In the genomic region with DNA sequence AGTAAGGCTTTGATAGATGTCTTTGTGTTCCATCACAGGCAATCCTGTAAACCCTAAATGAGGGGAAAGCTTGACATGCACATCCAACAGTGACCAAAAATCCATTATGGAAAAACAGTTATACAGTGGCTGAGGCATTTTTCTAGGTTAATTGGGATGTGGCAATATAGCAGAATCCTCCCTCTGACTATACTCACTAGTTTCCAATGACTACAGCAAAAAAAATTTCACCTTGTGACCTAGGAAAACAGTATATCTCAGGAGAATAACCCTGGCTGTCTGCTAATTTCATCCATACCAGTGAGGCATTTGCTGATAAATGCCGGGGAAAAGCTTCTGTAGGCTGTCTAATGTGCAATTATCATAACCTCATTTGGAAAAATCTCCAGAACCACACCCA, we compare ENCODE assay signal across 27 cellular contexts. TPM values are rescaled to one million over a fixed set of nuclear protein-coding genes. Genes with fewer than 3 reads are reported as not detected.
DNase-seq lines count a peak whose midpoint lies in the region; ATAC-seq and TF ChIP-seq lines count a peak whose summit lies in the region.
"Had no signal": no experiment of that assay in that cellular context is flagged by ENCODE, and none has a peak within 500 bp of the region (broad histone marks: within the 10 kb centered on the region; RNA-seq: fewer than 3 reads in every experiment).

No MANE protein-coding gene starts in this region.

- TF ChIP-seq POLR2A in spleen (IDR thresholded peaks at IDR 0.05) = no peak

- peaks cover 8% of the 10 kb centered on the region for H3K9me3 Mint-ChIP-seq in HFFc6
- H3K9me3 Mint-ChIP-seq in stimulated activated naive B cell treated with anti-CD40 and anti-IgM and Interleukin-4, amounts not matched to agents 10 μg/mL and 1 μg/mL and 100 μg/mL, for 72 hours = peaks cover 6 to 9% of the 10 kb centered on the region in 2 donors
- H3K9me3 Mint-ChIP-seq in natural killer cell treated with Interleukin-12 subunit alpha and Interleukin-12 subunit beta and Interleukin-15 and Interleukin-18, amount 100 ng/mL, for 72 hours = peaks cover 10% of the 10 kb centered on the region
- H3K9me3 Mint-ChIP-seq: activated CD4-positive, alpha-beta T cell treated with anti-CD3 and anti-CD28 coated beads, Interleukin-2, amount 10 ng/mL, durations not matched to agents 24 days and 14 days; type B pancreatic cell had no signal

- no peak overlapping the region for H3K27ac ChIP-seq in spleen
- H3K27ac ChIP-seq: adrenal gland, pancreas had no signal

- in situ Hi-C loops in astrocyte of the spinal cord (cut with HindIII; ENCODE audit: low sequenced_read_pairs) = no loop called here

- H3K4me3 Mint-ChIP-seq in HFFc6 = no peak overlapping the region
- H3K4me3 Mint-ChIP-seq in stimulated activated naive B cell treated with anti-CD40 and anti-IgM and Interleukin-4, amounts not matched to agents 10 μg/mL and 1 μg/mL and 100 μg/mL, for 72 hours = no peak overlapping the region
- H3K4me3 Mint-ChIP-seq in natural killer cell treated with Interleukin-12 subunit alpha and Interleukin-12 subunit beta and Interleukin-15 and Interleukin-18, amount 100 ng/mL, for 72 hours = no peak overlapping the region
- H3K4me3 Mint-ChIP-seq: activated CD4-positive, alpha-beta T cell treated with anti-CD3 and anti-CD28 coated beads, Interleukin-2, amount 10 ng/mL, durations not matched to agents 24 days and 14 days; CD14-positive monocyte; stimulated activated naive CD8-positive, alpha-beta T cell treated with anti-CD3 and anti-CD28 coated beads, Interleukin-15, Interleukin-2, amounts not matched to agents 100 ng/mL and 50 ng/mL, for 24 hours; type B pancreatic cell had no signal

- H3K27ac Mint-ChIP-seq in HFFc6 = peak overlapping the region; percentile 32; the same call in 1 of the 2 replicates
- no peak overlapping the region for H3K27ac Mint-ChIP-seq in stimulated activated naive B cell treated with anti-CD40 and anti-IgM and Interleukin-4, amounts not matched to agents 10 μg/mL and 1 μg/mL and 100 μg/mL, for 72 hours
- no peak overlapping the region for H3K27ac Mint-ChIP-seq in natural killer cell treated with Interleukin-12 subunit alpha and Interleukin-12 subunit beta and Interleukin-15 and Interleukin-18, amount 100 ng/mL, for 72 hours
- H3K27ac Mint-ChIP-seq: activated CD4-positive, alpha-beta T cell treated with anti-CD3 and anti-CD28 coated beads, Interleukin-2, amount 10 ng/mL, durations not matched to agents 24 days and 14 days; CD14-positive monocyte; stimulated activated naive CD8-positive, alpha-beta T cell treated with anti-CD3 and anti-CD28 coated beads, Interleukin-15, Interleukin-2, amounts not matched to agents 100 ng/mL and 50 ng/mL, for 24 hours; type B pancreatic cell had no signal

- no peaks in the 10 kb centered on the region for H3K36me3 ChIP-seq in spleen
- H3K36me3 ChIP-seq: adrenal gland, pancreas had no signal

- no peak for ATAC-seq in stimulated activated naive B cell treated with anti-CD40 and anti-IgM and Interleukin-4, amounts not matched to agents 10 μg/mL and 1 μg/mL and 100 μg/mL, for 72 hours (replicated peaks)
- ATAC-seq in natural killer cell treated with Interleukin-12 subunit alpha and Interleukin-12 subunit beta and Interleukin-15 and Interleukin-18, amount 100 ng/mL, for 72 hours = no peak
- no peak for ATAC-seq in GM18502 (IDR thresholded peaks at IDR 0.05; ENCODE audit: poor library complexity, unreplicated experiment)
- ATAC-seq: pancreas, sciatic nerve had no signal

- TF ChIP-seq CTCF in HFFc6 (IDR thresholded peaks at IDR 0.05) = no peak
- no peak for TF ChIP-seq CTCF in astrocyte of the spinal cord (IDR thresholded peaks at IDR 0.05; ENCODE audit: low read depth, low read length)
- TF ChIP-seq CTCF in spleen (IDR thresholded peaks at IDR 0.05 in 8 of 11, conservative IDR thresholded peaks at IDR 0.05 in 3 of 11) = no peak

- DNase-seq in A172 (ENCODE audit: low spot score) (peak; percentile 52), HFFc6 (peak; percentile 49), astrocyte of the spinal cord (ENCODE audit: low read depth, low spot score) (peak; percentile 23), iris pigment epithelial cell (ENCODE audit: low read depth) (peak; percentile 74), spleen (no peak)
- DNase-seq in stimulated activated naive B cell treated with anti-CD40 and anti-IgM and Interleukin-4, amounts not matched to agents 10 μg/mL and 1 μg/mL and 100 μg/mL, for 72 hours = no peak
- DNase-seq in natural killer cell treated with Interleukin-12 subunit alpha and Interleukin-12 subunit beta and Interleukin-15 and Interleukin-18, amount 100 ng/mL, for 72 hours (ENCODE audit: low spot score) = no peak
- DNase-seq: 8988T; activated CD4-positive, alpha-beta T cell treated with anti-CD3 and anti-CD28 coated beads, Interleukin-2, amount 10 ng/mL, durations not matched to agents 24 days and 14 days; activated effector memory CD4-positive, alpha-beta T cell treated with Interleukin-2 at 50 U/mL for 16 hours; adrenal gland; effector memory CD4-positive, alpha-beta T cell; hippocampal formation; islet precursor cell; Karpas-422; NCI-H1092 treated with DMSO at 0.1 percent for 48 hours; NCI-H2081 treated with DMSO at 0.1 percent for 48 hours; NCI-H510A treated with DMSO at 0.1 percent for 48 hours; pancreas; stimulated activated CD4-positive, alpha-beta T cell treated with anti-CD3 and anti-CD28 coated beads, Interleukin-2, amount 100 ng/mL, for 24 hours had no signal

- peaks cover 0 to 22% (median 13%) of the 10 kb centered on the region in 8 donors for H3K9me3 ChIP-seq in spleen
- H3K9me3 ChIP-seq: adrenal gland, pancreas had no signal

- no peaks in the 10 kb centered on the region for H3K4me1 ChIP-seq in spleen
- H3K4me1 ChIP-seq: adrenal gland, pancreas had no signal

- 64 to 83% (median 77%) methylated on average over 1 of the region's 1 CpG for WGBS in spleen, 5 donors

- 0 out of 2 replicates have a peak, but pooled peaks cover under 1% of the 10 kb centered on the region for H3K36me3 Mint-ChIP-seq in HFFc6 (ENCODE audit: low read depth)
- no peaks in the 10 kb centered on the region for H3K36me3 Mint-ChIP-seq in stimulated activated naive B cell treated with anti-CD40 and anti-IgM and Interleukin-4, amounts not matched to agents 10 μg/mL and 1 μg/mL and 100 μg/mL, for 72 hours
- H3K36me3 Mint-ChIP-seq in natural killer cell treated with Interleukin-12 subunit alpha and Interleukin-12 subunit beta and Interleukin-15 and Interleukin-18, amount 100 ng/mL, for 72 hours = no peaks in the 10 kb centered on the region
- H3K36me3 Mint-ChIP-seq: CD14-positive monocyte, type B pancreatic cell had no signal

- peaks cover 33% of the 10 kb centered on the region for H3K4me1 Mint-ChIP-seq in HFFc6 (ENCODE audit: low read depth)
- H3K4me1 Mint-ChIP-seq in stimulated activated naive B cell treated with anti-CD40 and anti-IgM and Interleukin-4, amounts not matched to agents 10 μg/mL and 1 μg/mL and 100 μg/mL, for 72 hours = no peaks in the 10 kb centered on the region
- no peaks in the 10 kb centered on the region for H3K4me1 Mint-ChIP-seq in natural killer cell treated with Interleukin-12 subunit alpha and Interleukin-12 subunit beta and Interleukin-15 and Interleukin-18, amount 100 ng/mL, for 72 hours (ENCODE audit: low read depth in 2 of 2)
- H3K4me1 Mint-ChIP-seq: activated CD4-positive, alpha-beta T cell treated with anti-CD3 and anti-CD28 coated beads, Interleukin-2, amount 10 ng/mL, durations not matched to agents 24 days and 14 days; CD14-positive monocyte had no signal

- peaks cover 3% of the 10 kb centered on the region; the same call in 1 of the 2 replicates for H3K27me3 Mint-ChIP-seq in HFFc6 (ENCODE audit: insufficient read depth)
- peaks cover 6% of the 10 kb centered on the region in 2 donors for H3K27me3 Mint-ChIP-seq in stimulated activated naive B cell treated with anti-CD40 and anti-IgM and Interleukin-4, amounts not matched to agents 10 μg/mL and 1 μg/mL and 100 μg/mL, for 72 hours
- no peaks in the 10 kb centered on the region for H3K27me3 Mint-ChIP-seq in natural killer cell treated with Interleukin-12 subunit alpha and Interleukin-12 subunit beta and Interleukin-15 and Interleukin-18, amount 100 ng/mL, for 72 hours
- H3K27me3 Mint-ChIP-seq: activated CD4-positive, alpha-beta T cell treated with anti-CD3 and anti-CD28 coated beads, Interleukin-2, amount 10 ng/mL, durations not matched to agents 24 days and 14 days; type B pancreatic cell had no signal

- H3K4me3 ChIP-seq in astrocyte of the spinal cord (ENCODE audit: low read depth, low read length) (no peak overlapping the region), spleen (no peak overlapping the region)
- H3K4me3 ChIP-seq: adrenal gland, lung, pancreas had no signal

- intact Hi-C loops in spleen (cut with DNase I; ENCODE audit: low total_unique reads) = no loop called here

- no peaks in the 10 kb centered on the region for H3K27me3 ChIP-seq in spleen (replicated peaks in 1 of 7)
- H3K27me3 ChIP-seq: adrenal gland, pancreas had no signal

RNA-seq across cellular contexts. Expression of gene SNCAIP, which starts 49.9 kb away (rescaled TPM):
- total RNA-seq in A172 (2014; rRNA removed; shearing (Covaris generic)) = 3.2 and 4.7 TPM in 2 replicates
- total RNA-seq in HFFc6 (2021; fragmentation: NEBNext Ultra II Directional; extraction: Animal tissue kit (Norgen Biotek cat#: 25700)) = 1 to 10 TPM in 3 of 6 experiments, under 1 TPM in 3; 0.09 to 2.7 (median 1.3) TPM
- not detected for total RNA-seq in natural killer cell treated with Interleukin-12 subunit alpha and Interleukin-12 subunit beta and Interleukin-15 and Interleukin-18, amount 100 ng/mL, for 72 hours
- total RNA-seq in spleen = 10 to 100 TPM in 6 of 7 donors, 1 to 10 TPM in 1; 9.9 to 51.3 (median 19.8) TPM
- polyA plus RNA-seq in spleen = 10 to 100 TPM in 1 of 3 donors, 1 to 10 TPM in 2; 5.4 to 12.1 (median 6.9) TPM
- total RNA-seq: activated CD4-positive, alpha-beta T cell treated with anti-CD3 and anti-CD28 coated beads, Interleukin-2, amount 10 ng/mL, durations not matched to agents 24 days and 14 days; myocyte had no signal
- polyA plus RNA-seq: CD14-positive monocyte had no signal

Comparison
In these comparisons a context has a peak if more than half of its experiments do, and no peak if none do; other contexts are left out.
1. DNase-seq: peak in A172 (single experiment), HFFc6 (single experiment), astrocyte of the spinal cord (single experiment) and iris pigment epithelial cell (single experiment); none in stimulated activated naive B cell treated with anti-CD40 and anti-IgM and Interleukin-4, amounts not matched to agents 10 μg/mL and 1 μg/mL and 100 μg/mL, for 72 hours (single experiment), natural killer cell treated with Interleukin-12 subunit alpha and Interleukin-12 subunit beta and Interleukin-15 and Interleukin-18, amount 100 ng/mL, for 72 hours (single experiment) and spleen (single experiment).